1 cellular context compared by ENCODE assay signal in genomic region chr2:118269408-118270051, GRCh38.
TF ChIP-seq lines count a peak whose summit lies in the region.

No MANE protein-coding gene starts in this region.

TF ChIP-seq in K562, 482 proteins besides CTCF, POLR2A, EP300 and RAD21 (continued from another document):
- TF ChIP-seq ZNF407 (IDR thresholded peaks at IDR 0.05; ENCODE audit: low read depth): no peak
- TF ChIP-seq GATAD2B (IDR thresholded peaks at IDR 0.05; ENCODE audit: borderline replicate concordance): no peak
- no peak for TF ChIP-seq YY1 (IDR thresholded peaks at IDR 0.05; ENCODE audit: borderline replicate concordance in 1 of 3, control insufficient read depth in 1 of 3, extremely low read depth in 1 of 3, insufficient read depth in 3 of 3, insufficient read length in 1 of 3, insufficient replicate concordance in 2 of 3, low read depth in 1 of 3, low read length in 2 of 3)
- TF ChIP-seq ZNF274 (IDR thresholded peaks at IDR 0.05; ENCODE audit: borderline replicate concordance, low read depth, low read length): no peak
- TF ChIP-seq ZNF551 (CRISPR knock-in tag; IDR thresholded peaks at IDR 0.05): no peak
- no peak for TF ChIP-seq USF1 (CRISPR knock-in tag; IDR thresholded peaks at IDR 0.05)
- no peak for TF ChIP-seq CCAR2 (IDR thresholded peaks at IDR 0.05; ENCODE audit: low read depth, low read length)
- no peak for TF ChIP-seq BDP1 (IDR thresholded peaks at IDR 0.05; ENCODE audit: insufficient read depth, insufficient read length)
- TF ChIP-seq, protein P1, sequence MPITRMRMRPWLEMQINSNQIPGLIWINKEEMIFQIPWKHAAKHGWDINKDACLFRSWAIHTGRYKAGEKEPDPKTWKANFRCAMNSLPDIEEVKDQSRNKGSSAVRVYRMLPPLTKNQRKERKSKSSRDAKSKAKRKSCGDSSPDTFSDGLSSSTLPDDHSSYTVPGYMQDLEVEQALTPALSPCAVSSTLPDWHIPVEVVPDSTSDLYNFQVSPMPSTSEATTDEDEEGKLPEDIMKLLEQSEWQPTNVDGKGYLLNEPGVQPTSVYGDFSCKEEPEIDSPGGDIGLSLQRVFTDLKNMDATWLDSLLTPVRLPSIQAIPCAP (CRISPR knock-in tag; IDR thresholded peaks at IDR 0.05; ENCODE audit: borderline replicate concordance): no peak
- TF ChIP-seq POLR2H (tag; IDR thresholded peaks at IDR 0.05; ENCODE audit: low read depth): no peak
- no peak for TF ChIP-seq CBFA2T2 (conservative IDR thresholded peaks at IDR 0.05)
- no peak for TF ChIP-seq ZBTB34 (CRISPR knock-in tag; IDR thresholded peaks at IDR 0.05)
